Comparison of ENCODE assay signal across 1 cellular context in the genomic region with DNA sequence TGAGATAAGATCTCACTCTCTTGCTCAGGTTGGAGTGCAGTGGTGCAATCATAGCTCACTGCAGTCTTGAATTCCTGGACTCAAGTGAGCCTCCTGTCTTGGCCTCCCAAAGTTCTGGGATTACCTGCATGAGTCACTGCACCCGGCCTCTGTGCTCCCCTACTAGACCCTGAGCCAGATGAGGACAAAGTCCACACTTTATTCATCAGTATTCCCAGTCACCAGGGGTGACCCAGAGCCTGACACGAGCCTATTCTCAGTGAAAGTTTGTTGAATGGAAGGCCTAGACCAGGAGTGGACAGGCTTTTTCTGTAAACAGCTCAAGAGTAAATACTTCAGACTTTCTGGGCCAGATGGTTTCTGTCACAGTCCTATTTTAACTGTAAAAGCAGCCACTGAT.
TF ChIP-seq lines count a peak whose summit lies in the region.

No MANE protein-coding gene starts in this region.

TF ChIP-seq in HepG2, 621 proteins besides CTCF, POLR2A, EP300 and RAD21 (continued from another document and continues in another):
- TF ChIP-seq ZNF672 (CRISPR knock-in tag; IDR thresholded peaks at IDR 0.05) = no peak
- TF ChIP-seq, protein P1, sequence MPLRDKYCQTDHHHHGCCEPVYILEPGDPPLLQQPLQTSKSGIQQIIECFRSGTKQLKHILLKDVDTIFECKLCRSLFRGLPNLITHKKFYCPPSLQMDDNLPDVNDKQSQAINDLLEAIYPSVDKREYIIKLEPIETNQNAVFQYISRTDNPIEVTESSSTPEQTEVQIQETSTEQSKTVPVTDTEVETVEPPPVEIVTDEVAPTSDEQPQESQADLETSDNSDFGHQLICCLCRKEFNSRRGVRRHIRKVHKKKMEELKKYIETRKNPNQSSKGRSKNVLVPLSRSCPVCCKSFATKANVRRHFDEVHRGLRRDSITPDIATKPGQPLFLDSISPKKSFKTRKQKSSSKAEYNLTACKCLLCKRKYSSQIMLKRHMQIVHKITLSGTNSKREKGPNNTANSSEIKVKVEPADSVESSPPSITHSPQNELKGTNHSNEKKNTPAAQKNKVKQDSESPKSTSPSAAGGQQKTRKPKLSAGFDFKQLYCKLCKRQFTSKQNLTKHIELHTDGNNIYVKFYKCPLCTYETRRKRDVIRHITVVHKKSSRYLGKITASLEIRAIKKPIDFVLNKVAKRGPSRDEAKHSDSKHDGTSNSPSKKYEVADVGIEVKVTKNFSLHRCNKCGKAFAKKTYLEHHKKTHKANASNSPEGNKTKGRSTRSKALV (CRISPR knock-in tag; IDR thresholded peaks at IDR 0.05) = no peak
- no peak for TF ChIP-seq ZNF83 (CRISPR knock-in tag; IDR thresholded peaks at IDR 0.05; ENCODE audit: borderline replicate concordance)
- TF ChIP-seq KDM6A (CRISPR knock-in tag; IDR thresholded peaks at IDR 0.05; ENCODE audit: low read depth) = peak; percentile 70; the same call in 1 of the 2 replicates
- TF ChIP-seq, protein P2, sequence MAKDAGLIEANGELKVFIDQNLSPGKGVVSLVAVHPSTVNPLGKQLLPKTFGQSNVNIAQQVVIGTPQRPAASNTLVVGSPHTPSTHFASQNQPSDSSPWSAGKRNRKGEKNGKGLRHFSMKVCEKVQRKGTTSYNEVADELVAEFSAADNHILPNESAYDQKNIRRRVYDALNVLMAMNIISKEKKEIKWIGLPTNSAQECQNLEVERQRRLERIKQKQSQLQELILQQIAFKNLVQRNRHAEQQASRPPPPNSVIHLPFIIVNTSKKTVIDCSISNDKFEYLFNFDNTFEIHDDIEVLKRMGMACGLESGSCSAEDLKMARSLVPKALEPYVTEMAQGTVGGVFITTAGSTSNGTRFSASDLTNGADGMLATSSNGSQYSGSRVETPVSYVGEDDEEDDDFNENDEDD (CRISPR knock-in tag; IDR thresholded peaks at IDR 0.05; ENCODE audit: borderline replicate concordance) = no peak
- no peak for TF ChIP-seq SP1 (IDR thresholded peaks at IDR 0.05)
- no peak for TF ChIP-seq SP1 (CRISPR knock-in tag; IDR thresholded peaks at IDR 0.05)
- TF ChIP-seq U2AF1 (optimal IDR thresholded peaks at IDR 0.05; ENCODE audit: low read depth, low read length) = no peak
- TF ChIP-seq TEAD2 (CRISPR knock-in tag; IDR thresholded peaks at IDR 0.05) = no peak
- TF ChIP-seq, protein P3, sequence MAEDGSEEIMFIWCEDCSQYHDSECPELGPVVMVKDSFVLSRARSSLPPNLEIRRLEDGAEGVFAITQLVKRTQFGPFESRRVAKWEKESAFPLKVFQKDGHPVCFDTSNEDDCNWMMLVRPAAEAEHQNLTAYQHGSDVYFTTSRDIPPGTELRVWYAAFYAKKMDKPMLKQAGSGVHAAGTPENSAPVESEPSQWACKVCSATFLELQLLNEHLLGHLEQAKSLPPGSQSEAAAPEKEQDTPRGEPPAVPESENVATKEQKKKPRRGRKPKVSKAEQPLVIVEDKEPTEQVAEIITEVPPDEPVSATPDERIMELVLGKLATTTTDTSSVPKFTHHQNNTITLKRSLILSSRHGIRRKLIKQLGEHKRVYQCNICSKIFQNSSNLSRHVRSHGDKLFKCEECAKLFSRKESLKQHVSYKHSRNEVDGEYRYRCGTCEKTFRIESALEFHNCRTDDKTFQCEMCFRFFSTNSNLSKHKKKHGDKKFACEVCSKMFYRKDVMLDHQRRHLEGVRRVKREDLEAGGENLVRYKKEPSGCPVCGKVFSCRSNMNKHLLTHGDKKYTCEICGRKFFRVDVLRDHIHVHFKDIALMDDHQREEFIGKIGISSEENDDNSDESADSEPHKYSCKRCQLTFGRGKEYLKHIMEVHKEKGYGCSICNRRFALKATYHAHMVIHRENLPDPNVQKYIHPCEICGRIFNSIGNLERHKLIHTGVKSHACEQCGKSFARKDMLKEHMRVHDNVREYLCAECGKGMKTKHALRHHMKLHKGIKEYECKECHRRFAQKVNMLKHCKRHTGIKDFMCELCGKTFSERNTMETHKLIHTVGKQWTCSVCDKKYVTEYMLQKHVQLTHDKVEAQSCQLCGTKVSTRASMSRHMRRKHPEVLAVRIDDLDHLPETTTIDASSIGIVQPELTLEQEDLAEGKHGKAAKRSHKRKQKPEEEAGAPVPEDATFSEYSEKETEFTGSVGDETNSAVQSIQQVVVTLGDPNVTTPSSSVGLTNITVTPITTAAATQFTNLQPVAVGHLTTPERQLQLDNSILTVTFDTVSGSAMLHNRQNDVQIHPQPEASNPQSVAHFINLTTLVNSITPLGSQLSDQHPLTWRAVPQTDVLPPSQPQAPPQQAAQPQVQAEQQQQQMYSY (CRISPR knock-in tag; IDR thresholded peaks at IDR 0.05) = 0 out of 2 replicates have a peak, but pooled peaks have one; percentile 31
- TF ChIP-seq, protein P4, sequence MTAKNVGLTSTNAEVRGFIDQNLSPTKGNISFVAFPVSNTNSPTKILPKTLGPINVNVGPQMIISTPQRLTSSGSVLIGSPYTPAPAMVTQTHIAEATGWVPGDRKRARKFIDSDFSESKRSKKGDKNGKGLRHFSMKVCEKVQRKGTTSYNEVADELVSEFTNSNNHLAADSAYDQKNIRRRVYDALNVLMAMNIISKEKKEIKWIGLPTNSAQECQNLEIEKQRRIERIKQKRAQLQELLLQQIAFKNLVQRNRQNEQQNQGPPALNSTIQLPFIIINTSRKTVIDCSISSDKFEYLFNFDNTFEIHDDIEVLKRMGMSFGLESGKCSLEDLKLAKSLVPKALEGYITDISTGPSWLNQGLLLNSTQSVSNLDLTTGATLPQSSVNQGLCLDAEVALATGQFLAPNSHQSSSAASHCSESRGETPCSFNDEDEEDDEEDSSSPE (CRISPR knock-in tag; IDR thresholded peaks at IDR 0.05) = no peak
- TF ChIP-seq KMT2B (CRISPR knock-in tag; IDR thresholded peaks at IDR 0.05) = no peak
- TF ChIP-seq ZBTB7A (CRISPR knock-in tag; IDR thresholded peaks at IDR 0.05) = no peak
- no peak for TF ChIP-seq ZC3H4 (CRISPR knock-in tag; IDR thresholded peaks at IDR 0.05; ENCODE audit: borderline replicate concordance)
- TF ChIP-seq ZNF431 (CRISPR knock-in tag; IDR thresholded peaks at IDR 0.05; ENCODE audit: borderline replicate concordance, low read depth) = no peak
- TF ChIP-seq RFX5 (IDR thresholded peaks at IDR 0.05; ENCODE audit: low read depth, low read length) = no peak
- no peak for TF ChIP-seq ZNF546 (CRISPR knock-in tag; conservative IDR thresholded peaks at IDR 0.05)
- no peak for TF ChIP-seq CBFB (CRISPR knock-in tag; IDR thresholded peaks at IDR 0.05)
- TF ChIP-seq MED1 (CRISPR knock-in tag; IDR thresholded peaks at IDR 0.05) = peak; percentile 79
- TF ChIP-seq, protein P5, sequence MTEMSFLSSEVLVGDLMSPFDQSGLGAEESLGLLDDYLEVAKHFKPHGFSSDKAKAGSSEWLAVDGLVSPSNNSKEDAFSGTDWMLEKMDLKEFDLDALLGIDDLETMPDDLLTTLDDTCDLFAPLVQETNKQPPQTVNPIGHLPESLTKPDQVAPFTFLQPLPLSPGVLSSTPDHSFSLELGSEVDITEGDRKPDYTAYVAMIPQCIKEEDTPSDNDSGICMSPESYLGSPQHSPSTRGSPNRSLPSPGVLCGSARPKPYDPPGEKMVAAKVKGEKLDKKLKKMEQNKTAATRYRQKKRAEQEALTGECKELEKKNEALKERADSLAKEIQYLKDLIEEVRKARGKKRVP (CRISPR knock-in tag; IDR thresholded peaks at IDR 0.05) = 0 out of 4 replicates have a peak, but pooled peaks of 1 of the 2 experiments have one; percentile 15
- TF ChIP-seq ZNF816 (CRISPR knock-in tag; IDR thresholded peaks at IDR 0.05; ENCODE audit: borderline replicate concordance) = no peak
- TF ChIP-seq, protein P6, sequence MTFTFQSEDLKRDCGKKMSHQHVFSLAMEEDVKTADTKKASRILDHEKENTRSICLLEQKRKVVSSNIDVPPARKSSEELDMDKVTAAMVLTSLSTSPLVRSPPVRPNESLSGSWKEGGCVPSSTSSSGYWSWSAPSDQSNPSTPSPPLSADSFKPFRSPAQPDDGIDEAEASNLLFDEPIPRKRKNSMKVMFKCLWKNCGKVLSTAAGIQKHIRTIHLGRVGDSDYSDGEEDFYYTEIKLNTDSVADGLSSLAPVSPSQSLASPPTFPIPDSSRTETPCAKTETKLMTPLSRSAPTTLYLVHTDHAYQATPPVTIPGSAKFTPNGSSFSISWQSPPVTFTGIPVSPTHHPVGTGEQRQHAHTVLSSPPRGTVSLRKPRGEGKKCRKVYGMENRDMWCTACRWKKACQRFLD (CRISPR knock-in tag; IDR thresholded peaks at IDR 0.05; ENCODE audit: borderline replicate concordance) = no peak
- TF ChIP-seq ATAD3A (CRISPR knock-in tag; IDR thresholded peaks at IDR 0.05) = no peak
- no peak for TF ChIP-seq HNRNPL (IDR thresholded peaks at IDR 0.05; ENCODE audit: low read depth, low read length)
- no peak for TF ChIP-seq ZBTB42 (CRISPR knock-in tag; IDR thresholded peaks at IDR 0.05)
- peak; percentile 90 for TF ChIP-seq MEF2D (CRISPR knock-in tag; IDR thresholded peaks at IDR 0.05)
- no peak for TF ChIP-seq KDM5A (IDR thresholded peaks at IDR 0.05; ENCODE audit: borderline replicate concordance, low read length)
- no peak for TF ChIP-seq ERF (CRISPR knock-in tag; IDR thresholded peaks at IDR 0.05)
- no peak for TF ChIP-seq KDM2A (CRISPR knock-in tag; IDR thresholded peaks at IDR 0.05; ENCODE audit: borderline replicate concordance, low read depth)
- no peak for TF ChIP-seq FOXP1 (IDR thresholded peaks at IDR 0.05)
- peak; percentile 78 for TF ChIP-seq FOXP1 (CRISPR knock-in tag; IDR thresholded peaks at IDR 0.05)
- TF ChIP-seq, protein P7, sequence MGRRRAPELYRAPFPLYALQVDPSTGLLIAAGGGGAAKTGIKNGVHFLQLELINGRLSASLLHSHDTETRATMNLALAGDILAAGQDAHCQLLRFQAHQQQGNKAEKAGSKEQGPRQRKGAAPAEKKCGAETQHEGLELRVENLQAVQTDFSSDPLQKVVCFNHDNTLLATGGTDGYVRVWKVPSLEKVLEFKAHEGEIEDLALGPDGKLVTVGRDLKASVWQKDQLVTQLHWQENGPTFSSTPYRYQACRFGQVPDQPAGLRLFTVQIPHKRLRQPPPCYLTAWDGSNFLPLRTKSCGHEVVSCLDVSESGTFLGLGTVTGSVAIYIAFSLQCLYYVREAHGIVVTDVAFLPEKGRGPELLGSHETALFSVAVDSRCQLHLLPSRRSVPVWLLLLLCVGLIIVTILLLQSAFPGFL (CRISPR knock-in tag; IDR thresholded peaks at IDR 0.05) = no peak
- TF ChIP-seq ZNF263 (CRISPR knock-in tag; IDR thresholded peaks at IDR 0.05) = peak; percentile 76
- TF ChIP-seq ZNF674 (CRISPR knock-in tag; IDR thresholded peaks at IDR 0.05; ENCODE audit: low read depth) = no peak
- TF ChIP-seq ZNF644 (CRISPR knock-in tag; IDR thresholded peaks at IDR 0.05; ENCODE audit: low read depth) = peak; percentile 81
- peak; percentile 74 for TF ChIP-seq FOXO1 (CRISPR knock-in tag; IDR thresholded peaks at IDR 0.05)
- TF ChIP-seq ZNF614 (CRISPR knock-in tag; IDR thresholded peaks at IDR 0.05; ENCODE audit: borderline replicate concordance) = peak; percentile 37; the same call in 1 of the 2 replicates
- no peak for TF ChIP-seq GABPB1 (CRISPR knock-in tag; IDR thresholded peaks at IDR 0.05)
- TF ChIP-seq ZNF468 (CRISPR knock-in tag; IDR thresholded peaks at IDR 0.05) = no peak
- TF ChIP-seq RFX1 (IDR thresholded peaks at IDR 0.05) = no peak
- TF ChIP-seq ZNF138 (CRISPR knock-in tag; IDR thresholded peaks at IDR 0.05; ENCODE audit: low read depth) = no peak
- peak; percentile 34; the same call in 1 of the 2 replicates for TF ChIP-seq RXRA (CRISPR knock-in tag; IDR thresholded peaks at IDR 0.05)
- no peak for TF ChIP-seq TCF7 (IDR thresholded peaks at IDR 0.05; ENCODE audit: low read depth)
- no peak for TF ChIP-seq ZNF143 (CRISPR knock-in tag; IDR thresholded peaks at IDR 0.05)
- TF ChIP-seq, protein P8, sequence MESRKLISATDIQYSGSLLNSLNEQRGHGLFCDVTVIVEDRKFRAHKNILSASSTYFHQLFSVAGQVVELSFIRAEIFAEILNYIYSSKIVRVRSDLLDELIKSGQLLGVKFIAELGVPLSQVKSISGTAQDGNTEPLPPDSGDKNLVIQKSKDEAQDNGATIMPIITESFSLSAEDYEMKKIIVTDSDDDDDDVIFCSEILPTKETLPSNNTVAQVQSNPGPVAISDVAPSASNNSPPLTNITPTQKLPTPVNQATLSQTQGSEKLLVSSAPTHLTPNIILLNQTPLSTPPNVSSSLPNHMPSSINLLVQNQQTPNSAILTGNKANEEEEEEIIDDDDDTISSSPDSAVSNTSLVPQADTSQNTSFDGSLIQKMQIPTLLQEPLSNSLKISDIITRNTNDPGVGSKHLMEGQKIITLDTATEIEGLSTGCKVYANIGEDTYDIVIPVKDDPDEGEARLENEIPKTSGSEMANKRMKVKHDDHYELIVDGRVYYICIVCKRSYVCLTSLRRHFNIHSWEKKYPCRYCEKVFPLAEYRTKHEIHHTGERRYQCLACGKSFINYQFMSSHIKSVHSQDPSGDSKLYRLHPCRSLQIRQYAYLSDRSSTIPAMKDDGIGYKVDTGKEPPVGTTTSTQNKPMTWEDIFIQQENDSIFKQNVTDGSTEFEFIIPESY (CRISPR knock-in tag; IDR thresholded peaks at IDR 0.05) = peak; percentile 29; the same call in 1 of the 2 replicates
- TF ChIP-seq, protein P9, sequence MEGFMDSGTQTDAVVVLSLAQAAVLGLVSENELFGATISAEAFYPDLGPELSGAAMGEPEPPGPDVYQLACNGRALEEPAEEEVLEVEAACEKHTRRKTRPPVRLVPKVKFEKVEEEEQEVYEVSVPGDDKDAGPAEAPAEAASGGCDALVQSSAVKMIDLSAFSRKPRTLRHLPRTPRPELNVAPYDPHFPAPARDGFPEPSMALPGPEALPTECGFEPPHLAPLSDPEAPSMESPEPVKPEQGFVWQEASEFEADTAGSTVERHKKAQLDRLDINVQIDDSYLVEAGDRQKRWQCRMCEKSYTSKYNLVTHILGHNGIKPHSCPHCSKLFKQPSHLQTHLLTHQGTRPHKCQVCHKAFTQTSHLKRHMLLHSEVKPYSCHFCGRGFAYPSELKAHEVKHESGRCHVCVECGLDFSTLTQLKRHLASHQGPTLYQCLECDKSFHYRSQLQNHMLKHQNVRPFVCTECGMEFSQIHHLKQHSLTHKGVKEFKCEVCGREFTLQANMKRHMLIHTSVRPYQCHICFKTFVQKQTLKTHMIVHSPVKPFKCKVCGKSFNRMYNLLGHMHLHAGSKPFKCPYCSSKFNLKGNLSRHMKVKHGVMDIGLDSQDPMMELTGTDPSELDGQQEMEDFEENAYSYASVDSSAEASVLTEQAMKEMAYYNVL (CRISPR knock-in tag; IDR thresholded peaks at IDR 0.05; ENCODE audit: borderline replicate concordance) = no peak
- no peak for TF ChIP-seq KLF9 (CRISPR knock-in tag; IDR thresholded peaks at IDR 0.05; ENCODE audit: low read depth)
- TF ChIP-seq, protein P10, sequence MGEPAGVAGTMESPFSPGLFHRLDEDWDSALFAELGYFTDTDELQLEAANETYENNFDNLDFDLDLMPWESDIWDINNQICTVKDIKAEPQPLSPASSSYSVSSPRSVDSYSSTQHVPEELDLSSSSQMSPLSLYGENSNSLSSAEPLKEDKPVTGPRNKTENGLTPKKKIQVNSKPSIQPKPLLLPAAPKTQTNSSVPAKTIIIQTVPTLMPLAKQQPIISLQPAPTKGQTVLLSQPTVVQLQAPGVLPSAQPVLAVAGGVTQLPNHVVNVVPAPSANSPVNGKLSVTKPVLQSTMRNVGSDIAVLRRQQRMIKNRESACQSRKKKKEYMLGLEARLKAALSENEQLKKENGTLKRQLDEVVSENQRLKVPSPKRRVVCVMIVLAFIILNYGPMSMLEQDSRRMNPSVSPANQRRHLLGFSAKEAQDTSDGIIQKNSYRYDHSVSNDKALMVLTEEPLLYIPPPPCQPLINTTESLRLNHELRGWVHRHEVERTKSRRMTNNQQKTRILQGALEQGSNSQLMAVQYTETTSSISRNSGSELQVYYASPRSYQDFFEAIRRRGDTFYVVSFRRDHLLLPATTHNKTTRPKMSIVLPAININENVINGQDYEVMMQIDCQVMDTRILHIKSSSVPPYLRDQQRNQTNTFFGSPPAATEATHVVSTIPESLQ (CRISPR knock-in tag; conservative IDR thresholded peaks at IDR 0.05) = no peak
- peak; percentile 42; the same call in 1 of the 2 replicates for TF ChIP-seq ZNF205 (CRISPR knock-in tag; IDR thresholded peaks at IDR 0.05)
- no peak for TF ChIP-seq ZNF782 (CRISPR knock-in tag; IDR thresholded peaks at IDR 0.05; ENCODE audit: borderline replicate concordance)
